2 cellular contexts compared by ENCODE assay signal in genomic region chr3:120681506-120682038, GRCh38.
TF ChIP-seq lines count a peak whose summit lies in the region.

No MANE protein-coding gene starts in this region.

TF ChIP-seq in GM23338, 12 proteins besides CTCF, POLR2A, EP300 and RAD21:
- TF ChIP-seq EZH2phosphoT487 (IDR thresholded peaks at IDR 0.05; ENCODE audit: unreplicated experiment), result no peak
- no peak for TF ChIP-seq JUNB (IDR thresholded peaks at IDR 0.05; ENCODE audit: unreplicated experiment)
- no peak for TF ChIP-seq STAT1 (IDR thresholded peaks at IDR 0.05; ENCODE audit: unreplicated experiment)
- no peak for TF ChIP-seq CREB1 (CRISPR knock-in tag; IDR thresholded peaks at IDR 0.05; ENCODE audit: low read depth)
- TF ChIP-seq ZNF331 (CRISPR knock-in tag; IDR thresholded peaks at IDR 0.05; ENCODE audit: low read depth), result no peak
- no peak for TF ChIP-seq EZH2 (IDR thresholded peaks at IDR 0.05; ENCODE audit: low read depth, unreplicated experiment)
- no peak for TF ChIP-seq POLR2AphosphoS5 (IDR thresholded peaks at IDR 0.05; ENCODE audit: low read depth)

TF ChIP-seq in H1, 55 proteins besides CTCF, POLR2A, EP300 and RAD21:
- TF ChIP-seq CREB1 (IDR thresholded peaks at IDR 0.05) (no peak), MAFK (IDR thresholded peaks at IDR 0.05; ENCODE audit: low read depth, low read length) (no peak), SIN3A (conservative IDR thresholded peaks at IDR 0.05 in 1 of 2, IDR thresholded peaks at IDR 0.05 in 1 of 2; ENCODE audit: low read depth in 1 of 2, low read length in 2 of 2) (no peak), CEBPB (IDR thresholded peaks at IDR 0.05; ENCODE audit: low read depth, low read length) (no peak), MAX (IDR thresholded peaks at IDR 0.05) (no peak), NRF1 (IDR thresholded peaks at IDR 0.05; ENCODE audit: low read depth, low read length) (no peak), ATF2 (IDR thresholded peaks at IDR 0.05; ENCODE audit: low read length) (no peak), KDM1A (IDR thresholded peaks at IDR 0.05; ENCODE audit: borderline replicate concordance, low read length) (no peak), FOSL1 (IDR thresholded peaks at IDR 0.05; ENCODE audit: insufficient read depth, low read depth, low read length) (no peak), SIX5 (IDR thresholded peaks at IDR 0.05; ENCODE audit: low read depth, low read length) (no peak), TEAD4 (IDR thresholded peaks at IDR 0.05; ENCODE audit: low read depth, low read length) (no peak), BRCA1 (IDR thresholded peaks at IDR 0.05; ENCODE audit: low read depth, low read length) (no peak), KDM4A (IDR thresholded peaks at IDR 0.05; ENCODE audit: low read depth, low read length, severe bottlenecking) (no peak), SIRT6 (IDR thresholded peaks at IDR 0.05; ENCODE audit: low read length) (no peak)
